In genomic region chr7:84841809-84842208, GRCh38 we compare ENCODE assay signal across 28 cellular contexts.
DNase-seq lines count a peak whose midpoint lies in the region; ATAC-seq lines count a peak whose summit lies in the region.
"Had no signal": no experiment of that assay in that cellular context is flagged by ENCODE, and none has a peak within 500 bp of the region (broad histone marks: within the 10 kb centered on the region; RNA-seq: fewer than 3 reads in every experiment).

No MANE protein-coding gene starts in this region.

- ATAC-seq in HG02610 (IDR thresholded peaks at IDR 0.05; ENCODE audit: unreplicated experiment): no peak
- ATAC-seq: activated CD4-positive, CD25-positive, alpha-beta regulatory T cell treated with anti-CD3 and anti-CD28 coated beads, Interleukin-2, amount 50 U/mL, for 24 hours; activated T-helper 17 cell treated with anti-CD3 and anti-CD28 coated beads, Interleukin-2, amount 50 U/mL, for 72 hours; HCT116; left colon; right cardiac atrium; stimulated activated effector memory CD8-positive, alpha-beta T cell treated with anti-CD3 and anti-CD28 coated beads, Interleukin-12 subunit alpha, Interleukin-12 subunit beta, amount 100 ng/mL, for 72 hours had no signal

- DNase-seq in GM04503 (ENCODE audit: low read depth): peak; percentile 39
- peak; percentile 88 for DNase-seq in amniotic epithelial cell (ENCODE audit: low read depth)
- DNase-seq in fibroblast of peridontal ligament (ENCODE audit: extremely low read depth): peak; percentile 81
- DNase-seq in ureter (ENCODE audit: low spot score): no peak
- no peak for DNase-seq in KG1 (lab: John Stamatoyannopoulos, UW)
- DNase-seq in glomerular visceral epithelial cell (ENCODE audit: extremely low spot score): no peak
- DNase-seq: activated CD4-positive, alpha-beta memory T cell treated with anti-CD3 and anti-CD28 coated beads for 36 hours; activated CD8-positive, alpha-beta memory T cell treated with anti-CD3 and anti-CD28 coated beads, Interleukin-2, amount 50 U/mL, for 4 hours; anterior cingulate cortex; CD8-positive, alpha-beta memory T cell; DMS 273 treated with DMSO at 0.1 percent for 48 hours; dorsolateral prefrontal cortex; KBM-7; left colon; mammary epithelial cell; NCI-H146; NCI-H446 treated with DMSO at 0.1 percent for 48 hours; right cardiac atrium; RPMI8226; stimulated activated CD4-positive, alpha-beta T cell treated with anti-CD3 and anti-CD28 coated beads, Interleukin-12 subunit alpha, Interleukin-12 subunit beta, amount 100 ng/mL, for 4 hours; stimulated activated CD4-positive, alpha-beta T cell treated with anti-CD3 and anti-CD28 coated beads, Interleukin-4, amount 100 ng/mL, for 24 hours; substantia nigra; upper lobe of left lung had no signal

Comparison
In these comparisons a context has a peak if more than half of its experiments do, and no peak if none do; other contexts are left out.
1. DNase-seq: peak in GM04503 (single experiment), amniotic epithelial cell (single experiment) and fibroblast of peridontal ligament (single experiment); none in ureter (single experiment), KG1 (single experiment) and glomerular visceral epithelial cell (single experiment).